In genomic region chr9:113922160-113922559, GRCh38 we compare ENCODE assay signal across 16 cellular contexts. TPM values are rescaled to one million over a fixed set of nuclear protein-coding genes. Genes with fewer than 3 reads are reported as not detected.
DNase-seq lines count a peak whose midpoint lies in the region; ATAC-seq and TF ChIP-seq lines count a peak whose summit lies in the region.
"Had no signal": no experiment of that assay in that cellular context is flagged by ENCODE, and none has a peak within 500 bp of the region (broad histone marks: within the 10 kb centered on the region; RNA-seq: fewer than 3 reads in every experiment).

No MANE protein-coding gene starts in this region.

- no peak overlapping the region for H3K23ac ChIP-seq in IMR-90 (ENCODE audit: low read depth, low read length)

- no peak overlapping the region for H3K27ac ChIP-seq in IMR-90 (ENCODE audit: insufficient read depth, low read length)
- H3K27ac ChIP-seq: HL-60, Peyer's patch had no signal

- 0 out of 2 replicates have a peak overlapping the region, but pooled peaks have one; percentile 27 for H3K4ac ChIP-seq in IMR-90 (ENCODE audit: low read depth, low read length)

- H4K5ac ChIP-seq in IMR-90 (ENCODE audit: low read depth, low read length): no peak overlapping the region

- no peak overlapping the region for H3K18ac ChIP-seq in IMR-90 (ENCODE audit: low read depth, low read length)

- peaks cover 6% of the 10 kb centered on the region for H3K4me1 Mint-ChIP-seq in osteocyte (ENCODE audit: unreplicated experiment)
- H3K4me1 Mint-ChIP-seq: CD4-positive, CD25-positive, alpha-beta regulatory T cell had no signal

- no peak overlapping the region for H2BK15ac ChIP-seq in IMR-90 (ENCODE audit: low read depth, low read length)

- no peak overlapping the region for H2AK9ac ChIP-seq in IMR-90 (replicated peaks; ENCODE audit: low read depth, low read length, poor library complexity)

- intact Hi-C loops in IMR-90 (cut with micrococcal nuclease): no loop called here

- TF ChIP-seq RAD21 in IMR-90 (IDR thresholded peaks at IDR 0.05; ENCODE audit: low read length): no peak

- H3K4me2 ChIP-seq in IMR-90 (ENCODE audit: low read depth, low read length): no peak overlapping the region
- H3K4me2 ChIP-seq: SK-N-SH had no signal

- H3K4me3 Mint-ChIP-seq in osteocyte (ENCODE audit: unreplicated experiment): no peak overlapping the region
- H3K4me3 Mint-ChIP-seq: CD4-positive, CD25-positive, alpha-beta regulatory T cell had no signal

- no peaks in the 10 kb centered on the region; the same call in 1 of the 2 replicates for H3K9me3 ChIP-seq in IMR-90 (ENCODE audit: control insufficient read depth, insufficient read depth, low read length)
- H3K9me3 ChIP-seq: Peyer's patch had no signal

- no peak overlapping the region for H3K9ac ChIP-seq in IMR-90 (ENCODE audit: low read depth, low read length)
- H3K9ac ChIP-seq: SK-N-SH had no signal

- H3K27me3 Mint-ChIP-seq in osteocyte (ENCODE audit: unreplicated experiment): no peaks in the 10 kb centered on the region

- no peaks in the 10 kb centered on the region for H3K36me3 ChIP-seq in IMR-90 (ENCODE audit: control insufficient read depth, insufficient read depth, low read length)
- H3K36me3 ChIP-seq: Peyer's patch had no signal

- no peak for TF ChIP-seq CTCF in IMR-90 (conservative IDR thresholded peaks at IDR 0.05; ENCODE audit: low read depth, low read length)
- TF ChIP-seq CTCF in choroid plexus epithelial cell (conservative IDR thresholded peaks at IDR 0.05; ENCODE audit: low read depth, low read length): no peak
- TF ChIP-seq CTCF in osteocyte (IDR thresholded peaks at IDR 0.05): no peak

- 0 out of 2 replicates have a peak, but pooled peaks have one; percentile 17 for ATAC-seq in IMR-90 (ENCODE audit: low read depth)

- H3K36me3 Mint-ChIP-seq in osteocyte (ENCODE audit: unreplicated experiment): peaks cover 26% of the 10 kb centered on the region
- H3K36me3 Mint-ChIP-seq: CD4-positive, CD25-positive, alpha-beta regulatory T cell had no signal

- peaks cover 39% of the 10 kb centered on the region for H3K9me3 Mint-ChIP-seq in osteocyte (ENCODE audit: unreplicated experiment)

- no peaks in the 10 kb centered on the region; the same call in 1 of the 2 replicates for H3K4me1 ChIP-seq in IMR-90 (ENCODE audit: control insufficient read depth, insufficient read depth, low read length)
- H3K4me1 ChIP-seq: Caco-2, Peyer's patch had no signal

- H2BK120ac ChIP-seq in IMR-90 (ENCODE audit: low read depth, low read length): no peak overlapping the region

- H3K79me1 ChIP-seq in IMR-90 (ENCODE audit: low read depth in 1 of 2, low read length in 2 of 2): peaks cover 42 to 62% of the 10 kb centered on the region in 2 experiments

- peaks cover 31% of the 10 kb centered on the region for H4K20me1 ChIP-seq in IMR-90 (ENCODE audit: insufficient read depth, low read length)

- H3K27ac Mint-ChIP-seq in osteocyte (ENCODE audit: unreplicated experiment): no peak overlapping the region
- H3K27ac Mint-ChIP-seq: CD4-positive, CD25-positive, alpha-beta regulatory T cell had no signal

- WGBS in IMR-90 (ENCODE audit: extremely low coverage in 2 of 2, insufficient read length in 1 of 2), 2 experiments: no CpG with 5 or more reads among the region's 4 CpGs

- in situ Hi-C loops in IMR-90 (cut with MboI; ENCODE audit: low sequenced_read_pairs): no loop called here

- H3K14ac ChIP-seq in IMR-90 (replicated peaks; ENCODE audit: low read depth, low read length): no peak overlapping the region

- H4K8ac ChIP-seq in IMR-90 (ENCODE audit: low read depth in 2 of 2, low read length in 2 of 2): no peak overlapping the region

- H3K9me1 ChIP-seq in IMR-90 (ENCODE audit: insufficient read depth, low read length): peaks cover 9% of the 10 kb centered on the region

- DNase-seq in IMR-90 (no peak), NCI-H2029 (lab: John Stamatoyannopoulos, UW) (peak; percentile 47), choroid plexus epithelial cell (ENCODE audit: low read depth) (peak; percentile 35), osteocyte (ENCODE audit: extremely low spot score, unreplicated experiment) (peak; percentile 44), NCI-H1436 treated with DMSO at 0.1 percent for 48 hours (lab: John Stamatoyannopoulos, UW) (no peak), NCI-H446 (lab: John Stamatoyannopoulos, UW) (no peak), cerebellum (ENCODE audit: low spot score) (no peak)
- DNase-seq: Caco-2; CD4-positive, CD25-positive, alpha-beta regulatory T cell; NCI-H1436; NCI-H2081 treated with DMSO at 0.1 percent for 48 hours; NCI-H524; Peyer's patch; Right ventricle myocardium superior; SK-N-SH had no signal

- H2AK5ac ChIP-seq in IMR-90 (ENCODE audit: low read depth, low read length): no peak overlapping the region

- no peaks in the 10 kb centered on the region for H3K27me3 ChIP-seq in IMR-90 (ENCODE audit: control insufficient read depth, insufficient read depth, low read length)
- H3K27me3 ChIP-seq: Peyer's patch had no signal

- BruUV-seq in IMR-90 (replicated peaks; lab: Mats Ljungman, UMichigan): no TSS peak

- no peak overlapping the region for H2BK20ac ChIP-seq in IMR-90 (ENCODE audit: low read depth, low read length)

- no peak overlapping the region for H2AFZ ChIP-seq in IMR-90 (replicated peaks; ENCODE audit: low read length, poor library complexity)

- CTCF ChIA-PET in IMR-90 (lab: Yijun Ruan, JAX): no interaction called here

- no peak for TF ChIP-seq POLR2A in IMR-90 (IDR thresholded peaks at IDR 0.05; ENCODE audit: low read depth, low read length)

- POLR2A ChIA-PET in IMR-90 (lab: Charles Lee; ENCODE audit: unreplicated experiment): no interaction called here

- dilution Hi-C loops in IMR-90 (cut with HindIII; ENCODE audit: low sequenced_read_pairs, unreplicated experiment): no loop called here

- no peak overlapping the region for H3K56ac ChIP-seq in IMR-90 (ENCODE audit: extremely low read depth, insufficient read depth, low read length)

- no peak overlapping the region for H2BK5ac ChIP-seq in IMR-90 (ENCODE audit: low read depth, low read length, poor library complexity, severe bottlenecking)

- H3K4me3 ChIP-seq in IMR-90 (ENCODE audit: insufficient read depth, low read depth, low read length): no peak overlapping the region
- H3K4me3 ChIP-seq in choroid plexus epithelial cell (ENCODE audit: low read depth, low read length): no peak overlapping the region
- H3K4me3 ChIP-seq: Peyer's patch had no signal

- H4K91ac ChIP-seq in IMR-90 (ENCODE audit: insufficient read depth, low read depth, low read length): no peak overlapping the region

TF ChIP-seq in IMR-90, 13 proteins besides CTCF, POLR2A, EP300 and RAD21:
- TF ChIP-seq MAFK (IDR thresholded peaks at IDR 0.05; ENCODE audit: low read depth, low read length): no peak

RNA-seq across cellular contexts. Expression of gene ZNF618, which starts 46.1 kb away (rescaled TPM):
- 7.5 and 8.2 TPM in 2 replicates for total RNA-seq in IMR-90 (2012; rRNA removed)
- polyA plus RNA-seq in IMR-90 (2012; rRNA removed): 9.4 and 10.2 TPM in 2 replicates
- 4.1 and 5.9 TPM in 2 replicates for polyA plus RNA-seq in IMR-90 (2012; cell fraction: cytosol; rRNA removed)
- polyA plus RNA-seq in IMR-90 (2012; cell fraction: nucleus; rRNA removed; ENCODE audit: low replicate concordance): 18.5 and 28.9 TPM in 2 replicates
- 35.1 and 36.8 TPM in 2 replicates for total RNA-seq in osteocyte
- 23.9 TPM for total RNA-seq in cerebellum
- polyA plus RNA-seq: CD4-positive, CD25-positive, alpha-beta regulatory T cell had no signal

Comparison
In these comparisons a context has a peak if more than half of its experiments do, and no peak if none do; other contexts are left out.
1. DNase-seq: peak in NCI-H2029 (single experiment), choroid plexus epithelial cell (single experiment) and osteocyte (single experiment); none in IMR-90 (single experiment), NCI-H1436 treated with DMSO at 0.1 percent for 48 hours (single experiment), NCI-H446 (0 of 2) and cerebellum (single experiment).